ENCODE assay signal across 1 cellular context in the genomic region with DNA sequence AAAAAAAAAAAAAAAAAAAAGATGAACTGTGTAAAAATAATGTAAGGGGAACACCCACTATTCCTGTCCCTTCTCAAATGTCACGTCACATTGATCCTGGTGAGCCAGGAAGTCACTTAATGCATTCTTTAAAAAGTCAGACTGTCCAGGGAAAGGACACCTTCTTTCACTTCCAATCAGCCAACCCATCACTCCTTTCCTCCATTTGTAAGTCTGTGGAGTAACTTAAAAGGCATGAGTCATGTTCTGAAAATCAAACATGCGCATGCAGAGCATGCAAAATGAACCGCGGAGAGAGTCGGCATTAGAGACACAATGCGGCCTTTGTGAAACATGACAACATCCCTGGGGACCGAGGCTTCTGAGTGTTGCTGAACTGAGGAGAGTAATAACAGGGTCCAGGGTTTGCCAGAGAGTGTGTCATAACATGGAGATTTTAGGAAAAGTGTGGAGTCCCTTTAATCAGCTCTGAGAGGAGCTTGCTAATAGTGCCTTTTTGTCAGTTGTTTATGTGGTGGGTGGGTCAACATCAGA.
A peak's percentile ranks its signal among the peaks of the same experiment; 100 is the strongest.
TF ChIP-seq lines count a peak whose summit lies in the region.

No MANE protein-coding gene starts in this region.

TF ChIP-seq in H1, 55 proteins besides CTCF, POLR2A, EP300 and RAD21:
- TF ChIP-seq KDM5A (IDR thresholded peaks at IDR 0.05; ENCODE audit: low read length): no peak
- TF ChIP-seq CEBPB (IDR thresholded peaks at IDR 0.05; ENCODE audit: low read depth, low read length): no peak
- no peak for TF ChIP-seq RBBP5 (IDR thresholded peaks at IDR 0.05; ENCODE audit: borderline replicate concordance, low read depth, low read length)
- peak; percentile 91 for TF ChIP-seq JUND (IDR thresholded peaks at IDR 0.05; ENCODE audit: low read length)
- TF ChIP-seq BACH1 (IDR thresholded peaks at IDR 0.05; ENCODE audit: low read length): peak; percentile 82
- TF ChIP-seq YY1 (IDR thresholded peaks at IDR 0.05; ENCODE audit: low read depth, low read length): no peak
- no peak for TF ChIP-seq EGR1 (IDR thresholded peaks at IDR 0.05; ENCODE audit: borderline replicate concordance, low read depth, low read length)
- TF ChIP-seq POLR2AphosphoS5 (IDR thresholded peaks at IDR 0.05; ENCODE audit: low read depth, low read length): no peak
- no peak for TF ChIP-seq NANOG (IDR thresholded peaks at IDR 0.05; ENCODE audit: insufficient read depth, low read depth, low read length, poor library complexity, severe bottlenecking)
- TF ChIP-seq CHD1 (IDR thresholded peaks at IDR 0.05; ENCODE audit: low read depth, low read length): no peak
- TF ChIP-seq, protein P1, sequence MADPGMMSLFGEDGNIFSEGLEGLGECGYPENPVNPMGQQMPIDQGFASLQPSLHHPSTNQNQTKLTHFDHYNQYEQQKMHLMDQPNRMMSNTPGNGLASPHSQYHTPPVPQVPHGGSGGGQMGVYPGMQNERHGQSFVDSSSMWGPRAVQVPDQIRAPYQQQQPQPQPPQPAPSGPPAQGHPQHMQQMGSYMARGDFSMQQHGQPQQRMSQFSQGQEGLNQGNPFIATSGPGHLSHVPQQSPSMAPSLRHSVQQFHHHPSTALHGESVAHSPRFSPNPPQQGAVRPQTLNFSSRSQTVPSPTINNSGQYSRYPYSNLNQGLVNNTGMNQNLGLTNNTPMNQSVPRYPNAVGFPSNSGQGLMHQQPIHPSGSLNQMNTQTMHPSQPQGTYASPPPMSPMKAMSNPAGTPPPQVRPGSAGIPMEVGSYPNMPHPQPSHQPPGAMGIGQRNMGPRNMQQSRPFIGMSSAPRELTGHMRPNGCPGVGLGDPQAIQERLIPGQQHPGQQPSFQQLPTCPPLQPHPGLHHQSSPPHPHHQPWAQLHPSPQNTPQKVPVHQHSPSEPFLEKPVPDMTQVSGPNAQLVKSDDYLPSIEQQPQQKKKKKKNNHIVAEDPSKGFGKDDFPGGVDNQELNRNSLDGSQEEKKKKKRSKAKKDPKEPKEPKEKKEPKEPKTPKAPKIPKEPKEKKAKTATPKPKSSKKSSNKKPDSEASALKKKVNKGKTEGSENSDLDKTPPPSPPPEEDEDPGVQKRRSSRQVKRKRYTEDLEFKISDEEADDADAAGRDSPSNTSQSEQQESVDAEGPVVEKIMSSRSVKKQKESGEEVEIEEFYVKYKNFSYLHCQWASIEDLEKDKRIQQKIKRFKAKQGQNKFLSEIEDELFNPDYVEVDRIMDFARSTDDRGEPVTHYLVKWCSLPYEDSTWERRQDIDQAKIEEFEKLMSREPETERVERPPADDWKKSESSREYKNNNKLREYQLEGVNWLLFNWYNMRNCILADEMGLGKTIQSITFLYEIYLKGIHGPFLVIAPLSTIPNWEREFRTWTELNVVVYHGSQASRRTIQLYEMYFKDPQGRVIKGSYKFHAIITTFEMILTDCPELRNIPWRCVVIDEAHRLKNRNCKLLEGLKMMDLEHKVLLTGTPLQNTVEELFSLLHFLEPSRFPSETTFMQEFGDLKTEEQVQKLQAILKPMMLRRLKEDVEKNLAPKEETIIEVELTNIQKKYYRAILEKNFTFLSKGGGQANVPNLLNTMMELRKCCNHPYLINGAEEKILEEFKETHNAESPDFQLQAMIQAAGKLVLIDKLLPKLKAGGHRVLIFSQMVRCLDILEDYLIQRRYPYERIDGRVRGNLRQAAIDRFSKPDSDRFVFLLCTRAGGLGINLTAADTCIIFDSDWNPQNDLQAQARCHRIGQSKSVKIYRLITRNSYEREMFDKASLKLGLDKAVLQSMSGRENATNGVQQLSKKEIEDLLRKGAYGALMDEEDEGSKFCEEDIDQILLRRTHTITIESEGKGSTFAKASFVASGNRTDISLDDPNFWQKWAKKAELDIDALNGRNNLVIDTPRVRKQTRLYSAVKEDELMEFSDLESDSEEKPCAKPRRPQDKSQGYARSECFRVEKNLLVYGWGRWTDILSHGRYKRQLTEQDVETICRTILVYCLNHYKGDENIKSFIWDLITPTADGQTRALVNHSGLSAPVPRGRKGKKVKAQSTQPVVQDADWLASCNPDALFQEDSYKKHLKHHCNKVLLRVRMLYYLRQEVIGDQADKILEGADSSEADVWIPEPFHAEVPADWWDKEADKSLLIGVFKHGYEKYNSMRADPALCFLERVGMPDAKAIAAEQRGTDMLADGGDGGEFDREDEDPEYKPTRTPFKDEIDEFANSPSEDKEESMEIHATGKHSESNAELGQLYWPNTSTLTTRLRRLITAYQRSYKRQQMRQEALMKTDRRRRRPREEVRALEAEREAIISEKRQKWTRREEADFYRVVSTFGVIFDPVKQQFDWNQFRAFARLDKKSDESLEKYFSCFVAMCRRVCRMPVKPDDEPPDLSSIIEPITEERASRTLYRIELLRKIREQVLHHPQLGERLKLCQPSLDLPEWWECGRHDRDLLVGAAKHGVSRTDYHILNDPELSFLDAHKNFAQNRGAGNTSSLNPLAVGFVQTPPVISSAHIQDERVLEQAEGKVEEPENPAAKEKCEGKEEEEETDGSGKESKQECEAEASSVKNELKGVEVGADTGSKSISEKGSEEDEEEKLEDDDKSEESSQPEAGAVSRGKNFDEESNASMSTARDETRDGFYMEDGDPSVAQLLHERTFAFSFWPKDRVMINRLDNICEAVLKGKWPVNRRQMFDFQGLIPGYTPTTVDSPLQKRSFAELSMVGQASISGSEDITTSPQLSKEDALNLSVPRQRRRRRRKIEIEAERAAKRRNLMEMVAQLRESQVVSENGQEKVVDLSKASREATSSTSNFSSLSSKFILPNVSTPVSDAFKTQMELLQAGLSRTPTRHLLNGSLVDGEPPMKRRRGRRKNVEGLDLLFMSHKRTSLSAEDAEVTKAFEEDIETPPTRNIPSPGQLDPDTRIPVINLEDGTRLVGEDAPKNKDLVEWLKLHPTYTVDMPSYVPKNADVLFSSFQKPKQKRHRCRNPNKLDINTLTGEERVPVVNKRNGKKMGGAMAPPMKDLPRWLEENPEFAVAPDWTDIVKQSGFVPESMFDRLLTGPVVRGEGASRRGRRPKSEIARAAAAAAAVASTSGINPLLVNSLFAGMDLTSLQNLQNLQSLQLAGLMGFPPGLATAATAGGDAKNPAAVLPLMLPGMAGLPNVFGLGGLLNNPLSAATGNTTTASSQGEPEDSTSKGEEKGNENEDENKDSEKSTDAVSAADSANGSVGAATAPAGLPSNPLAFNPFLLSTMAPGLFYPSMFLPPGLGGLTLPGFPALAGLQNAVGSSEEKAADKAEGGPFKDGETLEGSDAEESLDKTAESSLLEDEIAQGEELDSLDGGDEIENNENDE (IDR thresholded peaks at IDR 0.05; ENCODE audit: insufficient replicate concordance, low read length): peak; percentile 28
- TF ChIP-seq MAFK (IDR thresholded peaks at IDR 0.05; ENCODE audit: low read depth, low read length): peak; percentile 63; the same call in 1 of the 2 replicates
- TF ChIP-seq SP1 (IDR thresholded peaks at IDR 0.05; ENCODE audit: low read depth, low read length): 0 out of 2 replicates have a peak, but pooled peaks have one; percentile 5
